ENCODE assay signal across 8 cellular contexts in genomic region chr14:20989464-20989786, GRCh38. TPM values are rescaled to one million over a fixed set of nuclear protein-coding genes. Genes with fewer than 3 reads are reported as not detected.
DNase-seq lines count a peak whose midpoint lies in the region; ATAC-seq and TF ChIP-seq lines count a peak whose summit lies in the region.

No MANE protein-coding gene starts in this region.

- peaks cover 11% of the 10 kb centered on the region for H3K4me1 Mint-ChIP-seq in T-helper 2 cell treated with Interferon-gamma antibody and Interleukin-4, amounts not matched to agents 5 μg/mL and 100 μg/mL, for 36 hours (ENCODE audit: low read depth)
- H3K4me1 Mint-ChIP-seq in activated naive CD8-positive, alpha-beta T cell treated with anti-CD3 and anti-CD28 coated beads, Interleukin-2, amount 10 ng/mL, durations not matched to agents 7 days and 5 days: peaks cover 19% of the 10 kb centered on the region

- H3K27ac ChIP-seq in temporal lobe (ENCODE audit: low read depth, low read length): peak overlapping the region; percentile 45

- H3K4me3 ChIP-seq in kidney epithelial cell (ENCODE audit: low read depth, low read length): peak overlapping the region; percentile 11

- peaks cover 3% of the 10 kb centered on the region for H3K36me3 ChIP-seq in kidney epithelial cell (ENCODE audit: control insufficient read depth, insufficient read depth, low read length)

- peak overlapping the region; percentile 85 for H3K27ac Mint-ChIP-seq in T-helper 2 cell treated with Interferon-gamma antibody and Interleukin-4, amounts not matched to agents 5 μg/mL and 100 μg/mL, for 36 hours
- peak overlapping the region; percentile 89 for H3K27ac Mint-ChIP-seq in activated naive CD8-positive, alpha-beta T cell treated with anti-CD3 and anti-CD28 coated beads, Interleukin-2, amount 10 ng/mL, durations not matched to agents 7 days and 5 days

- POLR2A ChIA-PET in activated naive CD8-positive, alpha-beta T cell treated with anti-CD3 and anti-CD28 coated beads, Interleukin-2, amount 10 ng/mL, durations not matched to agents 7 days and 5 days (lab: Charles Lee): no interaction called here

- no peaks in the 10 kb centered on the region for H3K27me3 Mint-ChIP-seq in T-helper 2 cell treated with Interferon-gamma antibody and Interleukin-4, amounts not matched to agents 5 μg/mL and 100 μg/mL, for 36 hours (ENCODE audit: low read depth)
- peaks cover 6% of the 10 kb centered on the region for H3K27me3 Mint-ChIP-seq in activated naive CD8-positive, alpha-beta T cell treated with anti-CD3 and anti-CD28 coated beads, Interleukin-2, amount 10 ng/mL, durations not matched to agents 7 days and 5 days

- H3K36me3 Mint-ChIP-seq in T-helper 2 cell treated with Interferon-gamma antibody and Interleukin-4, amounts not matched to agents 5 μg/mL and 100 μg/mL, for 36 hours (ENCODE audit: low read depth): peaks cover 22% of the 10 kb centered on the region
- peaks cover 18% of the 10 kb centered on the region for H3K36me3 Mint-ChIP-seq in activated naive CD8-positive, alpha-beta T cell treated with anti-CD3 and anti-CD28 coated beads, Interleukin-2, amount 10 ng/mL, durations not matched to agents 7 days and 5 days

- TF ChIP-seq CTCF in kidney epithelial cell (IDR thresholded peaks at IDR 0.05; ENCODE audit: insufficient read depth, low read length, poor library complexity, severe bottlenecking): no peak

- H3K9me3 Mint-ChIP-seq in T-helper 2 cell treated with Interferon-gamma antibody and Interleukin-4, amounts not matched to agents 5 μg/mL and 100 μg/mL, for 36 hours: no peaks in the 10 kb centered on the region
- no peaks in the 10 kb centered on the region for H3K9me3 Mint-ChIP-seq in activated naive CD8-positive, alpha-beta T cell treated with anti-CD3 and anti-CD28 coated beads, Interleukin-2, amount 10 ng/mL, durations not matched to agents 7 days and 5 days

- ATAC-seq in activated naive CD8-positive, alpha-beta T cell treated with anti-CD3 and anti-CD28 coated beads, Interleukin-2, amount 10 ng/mL, durations not matched to agents 7 days and 5 days (ENCODE audit: low read depth): no peak
- ATAC-seq in HG02852 (IDR thresholded peaks at IDR 0.05; ENCODE audit: unreplicated experiment): no peak

- H3K27me3 ChIP-seq in kidney epithelial cell (ENCODE audit: control insufficient read depth, insufficient read depth, low read length): no peaks in the 10 kb centered on the region

- H3K4me3 Mint-ChIP-seq in T-helper 2 cell treated with Interferon-gamma antibody and Interleukin-4, amounts not matched to agents 5 μg/mL and 100 μg/mL, for 36 hours: peak overlapping the region; percentile 93
- H3K4me3 Mint-ChIP-seq in activated naive CD8-positive, alpha-beta T cell treated with anti-CD3 and anti-CD28 coated beads, Interleukin-2, amount 10 ng/mL, durations not matched to agents 7 days and 5 days: peak overlapping the region; percentile 95

- DNase-seq in T-helper 2 cell treated with Interferon-gamma antibody and Interleukin-4, amounts not matched to agents 5 μg/mL and 100 μg/mL, for 36 hours (ENCODE audit: low spot score): no peak
- no peak for DNase-seq in T-helper 2 cell
- DNase-seq in activated naive CD8-positive, alpha-beta T cell treated with anti-CD3 and anti-CD28 coated beads, Interleukin-2, amount 10 ng/mL, durations not matched to agents 7 days and 5 days: no peak
- DNase-seq in kidney epithelial cell (ENCODE audit: low read depth): no peak
- no peak for DNase-seq in NK-92 (lab: John Stamatoyannopoulos, UW; ENCODE audit: unreplicated experiment)
- DNase-seq in effector CD4-positive, alpha-beta T cell: no peak

RNA-seq across cellular contexts. Expression of gene METTL17, which starts 0.4 kb away (rescaled TPM):
- 100 to 1,000 TPM in 1 of 2 experiments, 10 to 100 TPM in 1; 92.9 to 100 TPM for total RNA-seq in activated naive CD8-positive, alpha-beta T cell treated with anti-CD3 and anti-CD28 coated beads, Interleukin-2, amount 10 ng/mL, durations not matched to agents 7 days and 5 days
- total RNA-seq in kidney epithelial cell (83.2 and 93.0 TPM in 2 replicates), temporal lobe (20.2 TPM)

RNA-seq across cellular contexts. Expression of gene SLC39A2, which starts 9.7 kb away (rescaled TPM):
- total RNA-seq in activated naive CD8-positive, alpha-beta T cell treated with anti-CD3 and anti-CD28 coated beads, Interleukin-2, amount 10 ng/mL, durations not matched to agents 7 days and 5 days: under 1 TPM in 1 of 2 experiments, not detected in 1; 0.25 TPM
- total RNA-seq in kidney epithelial cell (0.25 TPM in 1 of 2 replicates, not detected in the other), temporal lobe (not detected)

RNA-seq across cellular contexts. Expression of gene RNASE2, which starts 34.1 kb away (rescaled TPM):
- total RNA-seq in activated naive CD8-positive, alpha-beta T cell treated with anti-CD3 and anti-CD28 coated beads, Interleukin-2, amount 10 ng/mL, durations not matched to agents 7 days and 5 days: not detected
- total RNA-seq in kidney epithelial cell (not detected in 2 replicates), temporal lobe (0.49 TPM)

RNA-seq across cellular contexts. Expression of gene NDRG2, which starts 35.4 kb away (rescaled TPM):
- total RNA-seq in activated naive CD8-positive, alpha-beta T cell treated with anti-CD3 and anti-CD28 coated beads, Interleukin-2, amount 10 ng/mL, durations not matched to agents 7 days and 5 days: 10 to 100 TPM; 15.9 to 17.1 TPM
- 5.2 and 10.5 TPM in 2 replicates for total RNA-seq in kidney epithelial cell
- total RNA-seq in temporal lobe: 117 TPM

RNA-seq across cellular contexts. Expression of gene TPPP2, which starts 40.6 kb away (rescaled TPM):
- total RNA-seq in activated naive CD8-positive, alpha-beta T cell treated with anti-CD3 and anti-CD28 coated beads, Interleukin-2, amount 10 ng/mL, durations not matched to agents 7 days and 5 days: not detected
- total RNA-seq in kidney epithelial cell (not detected in 2 replicates), temporal lobe (not detected)
